In genomic region chr22:46250035-46250782, GRCh38 we compare ENCODE assay signal across 1 cellular context.
TF ChIP-seq lines count a peak whose summit lies in the region.

TSS of gene CDPF1 (minus strand) at chr22:46250293. CDS start at chr22:46248284, 2,009 bp downstream.

TF ChIP-seq in HepG2, 621 proteins besides CTCF, POLR2A, EP300 and RAD21 (continued from another document):
- no peak for TF ChIP-seq FOXP1 (IDR thresholded peaks at IDR 0.05)
- TF ChIP-seq FOXP1 (CRISPR knock-in tag; IDR thresholded peaks at IDR 0.05): no peak
- no peak for TF ChIP-seq ZMAT5 (CRISPR knock-in tag; IDR thresholded peaks at IDR 0.05; ENCODE audit: borderline replicate concordance, low read depth)
- no peak for TF ChIP-seq ZNF576 (CRISPR knock-in tag; IDR thresholded peaks at IDR 0.05)
- TF ChIP-seq KLF6 (CRISPR knock-in tag; IDR thresholded peaks at IDR 0.05): peak; percentile 92
- peak; percentile 23; the same call in 1 of the 2 replicates for TF ChIP-seq JDP2 (CRISPR knock-in tag; IDR thresholded peaks at IDR 0.05; ENCODE audit: borderline replicate concordance)
- 0 out of 2 replicates have a peak, but pooled peaks have one; percentile 82 for TF ChIP-seq FOXO4 (CRISPR knock-in tag; conservative IDR thresholded peaks at IDR 0.05)
- TF ChIP-seq ELF4 (CRISPR knock-in tag; IDR thresholded peaks at IDR 0.05; ENCODE audit: borderline replicate concordance): peak; percentile 77; the same call in 1 of the 2 replicates
- TF ChIP-seq ZNF687 (CRISPR knock-in tag; IDR thresholded peaks at IDR 0.05): peak; percentile 98
- peak; percentile 83; the same call in 1 of the 2 replicates for TF ChIP-seq ZNF703 (CRISPR knock-in tag; IDR thresholded peaks at IDR 0.05; ENCODE audit: borderline replicate concordance)
- no peak for TF ChIP-seq SIX1 (CRISPR knock-in tag; IDR thresholded peaks at IDR 0.05; ENCODE audit: borderline replicate concordance)
- TF ChIP-seq TGIF2 (CRISPR knock-in tag; IDR thresholded peaks at IDR 0.05): no peak; the same call in 1 of the 2 replicates
- TF ChIP-seq ZFAT (CRISPR knock-in tag; conservative IDR thresholded peaks at IDR 0.05): no peak
- TF ChIP-seq ZNF563 (CRISPR knock-in tag; IDR thresholded peaks at IDR 0.05): peak; percentile 92
- TF ChIP-seq ZBTB21 (CRISPR knock-in tag; IDR thresholded peaks at IDR 0.05): no peak
- peak; percentile 91 for TF ChIP-seq CCDC6 (CRISPR knock-in tag; IDR thresholded peaks at IDR 0.05)
- no peak for TF ChIP-seq ZNF460 (CRISPR knock-in tag; IDR thresholded peaks at IDR 0.05; ENCODE audit: borderline replicate concordance)
- TF ChIP-seq ZSCAN25 (CRISPR knock-in tag; IDR thresholded peaks at IDR 0.05): peak; percentile 58; the same call in 1 of the 2 replicates
- TF ChIP-seq ZNF354B (CRISPR knock-in tag; IDR thresholded peaks at IDR 0.05): 0 out of 2 replicates have a peak, but pooled peaks have one; percentile 81
- peak; percentile 56 for TF ChIP-seq MXD4 (CRISPR knock-in tag; IDR thresholded peaks at IDR 0.05)
- TF ChIP-seq ZFP41 (CRISPR knock-in tag; IDR thresholded peaks at IDR 0.05; ENCODE audit: borderline replicate concordance): no peak; the same call in 1 of the 2 replicates
- TF ChIP-seq PAX8 (CRISPR knock-in tag; IDR thresholded peaks at IDR 0.05; ENCODE audit: borderline replicate concordance): peak; percentile 34; the same call in 1 of the 2 replicates
- TF ChIP-seq PTBP1 (IDR thresholded peaks at IDR 0.05; ENCODE audit: low read depth, low read length, poor library complexity, severe bottlenecking): no peak
- TF ChIP-seq ASH2L (IDR thresholded peaks at IDR 0.05; ENCODE audit: insufficient read length, low read depth, low read length): no peak
- TF ChIP-seq SP1 (IDR thresholded peaks at IDR 0.05): no peak
- TF ChIP-seq SP1 (CRISPR knock-in tag; IDR thresholded peaks at IDR 0.05): peak; percentile 47; the same call in 1 of the 2 replicates
- TF ChIP-seq MED13 (CRISPR knock-in tag; IDR thresholded peaks at IDR 0.05): peak; percentile 62
- peak; percentile 63; the same call in 1 of the 2 replicates for TF ChIP-seq SMAD3 (CRISPR knock-in tag; IDR thresholded peaks at IDR 0.05)
- no peak for TF ChIP-seq U2AF2 (IDR thresholded peaks at IDR 0.05; ENCODE audit: low read depth, low read length)
- TF ChIP-seq KDM2A (CRISPR knock-in tag; IDR thresholded peaks at IDR 0.05; ENCODE audit: borderline replicate concordance, low read depth): peak; percentile 61
- peak; percentile 68; the same call in 1 of the 2 replicates for TF ChIP-seq RFXANK (CRISPR knock-in tag; IDR thresholded peaks at IDR 0.05)
TF ChIP-seq in HepG2: peak in this region for 302.
